In genomic region chr9:16753256-16753655, GRCh38 we compare ENCODE assay signal across 19 cellular contexts.
DNase-seq lines count a peak whose midpoint lies in the region; ATAC-seq and TF ChIP-seq lines count a peak whose summit lies in the region.
"Had no signal": no experiment of that assay in that cellular context is flagged by ENCODE, and none has a peak within 500 bp of the region (broad histone marks: within the 10 kb centered on the region; RNA-seq: fewer than 3 reads in every experiment).

No MANE protein-coding gene starts in this region.

- H3K27ac ChIP-seq in tibial nerve (no peak overlapping the region), heart left ventricle (no peak overlapping the region), PC-9 (no peak overlapping the region)
- H3K27ac ChIP-seq: C4-2B had no signal

- H3K4me1 ChIP-seq in tibial nerve (no peaks in the 10 kb centered on the region), heart left ventricle (no peaks in the 10 kb centered on the region), PC-9 (replicated peaks; ENCODE audit: insufficient read depth) (no peaks in the 10 kb centered on the region)

- CTCF ChIA-PET in PC-9 (lab: Charles Lee), result no interaction called here

- ATAC-seq in HG02623 (IDR thresholded peaks at IDR 0.05; ENCODE audit: unreplicated experiment), result no peak
- ATAC-seq in heart left ventricle, result no peak
- ATAC-seq: HCT116, HepG2 had no signal

- POLR2A ChIA-PET in PC-9 (lab: Charles Lee; ENCODE audit: unreplicated experiment), result no interaction called here

- no peak overlapping the region for H3K4me3 ChIP-seq in cardiac fibroblast (replicated peaks in 1 of 2; ENCODE audit: low read depth in 2 of 2, low read length in 2 of 2)
- H3K4me3 ChIP-seq in fibroblast of villous mesenchyme (ENCODE audit: low read depth, low read length), result no peak overlapping the region
- no peak overlapping the region for H3K4me3 ChIP-seq in tibial nerve
- no peak overlapping the region for H3K4me3 ChIP-seq in heart left ventricle
- no peak overlapping the region for H3K4me3 ChIP-seq in PC-9
- H3K4me3 ChIP-seq: GM12878 had no signal

- no peaks in the 10 kb centered on the region for H3K27me3 ChIP-seq in tibial nerve
- no peaks in the 10 kb centered on the region for H3K27me3 ChIP-seq in heart left ventricle
- H3K27me3 ChIP-seq in PC-9 (ENCODE audit: insufficient read depth, low read depth), result no peaks in the 10 kb centered on the region

- H3K9me3 ChIP-seq in tibial nerve, result no peaks in the 10 kb centered on the region
- H3K9me3 ChIP-seq in heart left ventricle, result no peaks in the 10 kb centered on the region
- H3K9me3 ChIP-seq in PC-9 (ENCODE audit: insufficient read depth, low read depth), result no peaks in the 10 kb centered on the region

- TF ChIP-seq CTCF in cardiac fibroblast (IDR thresholded peaks at IDR 0.05; ENCODE audit: low read depth, low read length), result no peak
- TF ChIP-seq CTCF in fibroblast of villous mesenchyme (IDR thresholded peaks at IDR 0.05; ENCODE audit: insufficient read depth, low read depth, low read length), result no peak
- no peak for TF ChIP-seq CTCF in tibial nerve (IDR thresholded peaks at IDR 0.05)
- no peak for TF ChIP-seq CTCF in heart left ventricle (IDR thresholded peaks at IDR 0.05)
- no peak for TF ChIP-seq CTCF in PC-9 (conservative IDR thresholded peaks at IDR 0.05)

- H3K9me2 ChIP-seq in PC-9 (ENCODE audit: insufficient read depth), result no peaks in the 10 kb centered on the region

- H3K4me2 ChIP-seq in PC-9, result no peak overlapping the region

- H4K20me1 ChIP-seq in PC-9 (ENCODE audit: insufficient read depth), result no peaks in the 10 kb centered on the region

- no TSS peak for BruUV-seq in PC-9 (replicated peaks; lab: Mats Ljungman, UMichigan)

- TF ChIP-seq EP300 in tibial nerve (IDR thresholded peaks at IDR 0.05), result no peak

- peak; percentile 19 for DNase-seq in EH (ENCODE audit: low read depth)
- peak; percentile 14 to 15 for DNase-seq in cardiac fibroblast (ENCODE audit: low read depth in 2 of 2)
- DNase-seq in fibroblast of villous mesenchyme (ENCODE audit: low read depth), result peak; percentile 34
- DNase-seq in tibial nerve (ENCODE audit: low spot score in 2 of 2), result no peak
- no peak for DNase-seq in heart left ventricle
- DNase-seq in PC-9, result no peak
- DNase-seq: AML-193; CD4-positive, alpha-beta T cell; DMS153; DMS79; GOT3; H7; HFFc6; KBM-7 had no signal

- H3F3A ChIP-seq in PC-9 (ENCODE audit: insufficient read depth, low read depth), result no peaks in the 10 kb centered on the region

- H2AFZ ChIP-seq in PC-9, result no peak overlapping the region

- TF ChIP-seq POLR2A in tibial nerve (IDR thresholded peaks at IDR 0.05) (no peak), heart left ventricle (IDR thresholded peaks at IDR 0.05) (no peak)

- intact Hi-C loops in heart left ventricle (cut with DNase I), result no loop called here
- intact Hi-C loops in PC-9 (cut with micrococcal nuclease; ENCODE audit: unreplicated experiment), result no loop called here

- no peaks in the 10 kb centered on the region for H3K79me2 ChIP-seq in PC-9 (ENCODE audit: low read depth)

- no peaks in the 10 kb centered on the region for H3K36me3 ChIP-seq in tibial nerve
- H3K36me3 ChIP-seq in heart left ventricle, result no peaks in the 10 kb centered on the region
- H3K36me3 ChIP-seq in PC-9 (ENCODE audit: low read depth), result no peaks in the 10 kb centered on the region

- WGBS in tibial nerve, 2 donors, result 41 to 42% methylated on average over 2 of the region's 2 CpGs
- WGBS in heart left ventricle, 4 donors, result 72 to 81% (median 77%) methylated on average over 2 of the region's 2 CpGs

Comparison
In these comparisons a context has a peak if more than half of its experiments do, and no peak if none do; other contexts are left out.
1. DNase-seq: peak in EH (single experiment), cardiac fibroblast (2 of 2) and fibroblast of villous mesenchyme (single experiment); none in tibial nerve (0 of 2), heart left ventricle (0 of 5) and PC-9 (0 of 2).